In the genomic region with DNA sequence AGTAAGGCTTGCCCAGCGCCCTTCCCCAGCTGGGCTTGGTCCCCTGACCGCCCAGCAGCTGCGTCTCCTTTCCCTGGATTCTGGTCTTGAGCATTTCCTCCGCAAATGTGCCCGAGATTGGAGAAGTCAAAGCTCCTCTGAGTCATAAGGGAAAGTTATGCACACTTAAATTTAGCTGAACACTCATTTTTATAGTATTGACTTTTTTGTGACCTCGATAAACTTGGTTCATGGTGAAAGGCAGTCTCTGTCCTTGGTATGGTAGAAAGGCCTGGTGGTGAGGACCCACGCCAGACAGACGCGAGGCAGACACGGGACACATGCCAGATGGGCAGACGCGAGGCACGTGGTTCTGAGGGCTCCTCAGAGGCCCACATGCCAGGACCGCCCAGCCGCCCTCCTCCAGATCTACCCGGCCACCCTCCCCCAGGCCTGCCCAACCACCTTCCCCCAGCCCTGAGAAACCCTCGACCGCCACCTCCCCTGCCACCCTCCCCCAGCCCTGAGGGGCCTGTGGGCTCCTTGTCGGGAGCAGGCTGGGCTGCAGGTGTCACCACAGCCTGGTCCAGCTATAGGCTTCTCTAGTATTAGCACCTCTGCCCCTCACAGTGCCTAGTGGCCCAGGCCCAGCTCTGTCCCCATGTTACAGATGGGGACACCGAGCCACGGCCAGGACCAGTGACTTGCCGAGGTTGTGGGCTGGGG, we compare ENCODE assay signal across 20 cellular contexts.
A peak's percentile ranks its signal among the peaks of the same experiment; 100 is the strongest.
DNase-seq lines count a peak whose midpoint lies in the region; ATAC-seq, FAIRE-seq and TF ChIP-seq lines count a peak whose summit lies in the region.
"Had no signal": no experiment of that assay in that cellular context is flagged by ENCODE, and none has a peak within 500 bp of the region (broad histone marks: within the 10 kb centered on the region; RNA-seq: fewer than 3 reads in every experiment).

No MANE protein-coding gene starts in this region.

- intact Hi-C loops in sciatic nerve (cut with DNase I), result no loop called here

- H3K4me1 ChIP-seq in OCI-LY3 (ENCODE audit: low read length), result peaks cover 32% of the 10 kb centered on the region

- H3K9me3 Mint-ChIP-seq in activated naive CD8-positive, alpha-beta T cell (ENCODE audit: low read depth), result no peaks in the 10 kb centered on the region
- no peaks in the 10 kb centered on the region for H3K9me3 Mint-ChIP-seq in activated naive CD8-positive, alpha-beta T cell treated with anti-CD3 and anti-CD28 coated beads, Interleukin-2, amount 50 U/mL, for 24 hours
- H3K9me3 Mint-ChIP-seq in stimulated activated memory B cell treated with anti-CD40 and anti-IgM and Interleukin-4, amounts not matched to agents 10 μg/mL and 1 μg/mL and 100 μg/mL, for 72 hours, result no peaks in the 10 kb centered on the region

- no peak overlapping the region for H3K4me3 Mint-ChIP-seq in activated naive CD8-positive, alpha-beta T cell
- H3K4me3 Mint-ChIP-seq in activated naive CD8-positive, alpha-beta T cell treated with anti-CD3 and anti-CD28 coated beads, Interleukin-2, amount 50 U/mL, for 24 hours, result no peak overlapping the region
- H3K4me3 Mint-ChIP-seq in stimulated activated memory B cell treated with anti-CD40 and anti-IgM and Interleukin-4, amounts not matched to agents 10 μg/mL and 1 μg/mL and 100 μg/mL, for 72 hours, result no peak overlapping the region
- H3K4me3 Mint-ChIP-seq: activated CD4-positive, alpha-beta memory T cell treated with anti-CD3 and anti-CD28 coated beads for 36 hours; mesothelial cell of epicardium; nephron progenitor cell had no signal

- H3K4me3 ChIP-seq in OCI-LY3 (ENCODE audit: low read length), result peak overlapping the region; percentile 21; the same call in 1 of the 2 replicates
- H3K4me3 ChIP-seq: MG63, thyroid gland had no signal

- DNase-seq in activated naive CD8-positive, alpha-beta T cell treated with anti-CD3 and anti-CD28 coated beads, Interleukin-2, amount 50 U/mL, for 24 hours, result no peak
- DNase-seq in GM20000 (ENCODE audit: low spot score), result peak; percentile 79
- DNase-seq in sciatic nerve (ENCODE audit: low spot score), result no peak
- no peak for DNase-seq in urothelium cell line (ENCODE audit: low spot score)
- DNase-seq: activated CD4-positive, alpha-beta memory T cell treated with anti-CD3 and anti-CD28 coated beads for 36 hours; activated T-cell treated with anti-CD3 and anti-CD28 coated beads, Interleukin-2, amount 50 U/mL, for 1 hour; dermis blood vessel endothelial cell; foreskin fibroblast; MG63; NCI-H146; nephron progenitor cell; thyroid gland had no signal

- no peaks in the 10 kb centered on the region for H4K20me1 ChIP-seq in OCI-LY3 (ENCODE audit: insufficient read depth, low read length)

- H3K36me3 Mint-ChIP-seq in activated naive CD8-positive, alpha-beta T cell, result peaks cover 9% of the 10 kb centered on the region
- H3K36me3 Mint-ChIP-seq in activated naive CD8-positive, alpha-beta T cell treated with anti-CD3 and anti-CD28 coated beads, Interleukin-2, amount 50 U/mL, for 24 hours (ENCODE audit: low read depth), result peaks cover 37% of the 10 kb centered on the region
- H3K36me3 Mint-ChIP-seq in stimulated activated memory B cell treated with anti-CD40 and anti-IgM and Interleukin-4, amounts not matched to agents 10 μg/mL and 1 μg/mL and 100 μg/mL, for 72 hours, result peaks cover 72% of the 10 kb centered on the region

- no peak overlapping the region for H2AFZ ChIP-seq in OCI-LY3 (ENCODE audit: low read depth, low read length)

- peaks cover 32% of the 10 kb centered on the region for H3K79me2 ChIP-seq in OCI-LY3 (ENCODE audit: low read length)

- peak overlapping the region; percentile 55 for H3K4me2 ChIP-seq in OCI-LY3 (ENCODE audit: low read length)

- no peak for ATAC-seq in activated naive CD8-positive, alpha-beta T cell treated with anti-CD3 and anti-CD28 coated beads, Interleukin-2, amount 50 U/mL, for 24 hours
- peak; percentile 83 for ATAC-seq in stimulated activated memory B cell treated with anti-CD40 and anti-IgM and Interleukin-4, amounts not matched to agents 10 μg/mL and 1 μg/mL and 100 μg/mL, for 72 hours
- ATAC-seq in sciatic nerve, result no peak
- no peak for ATAC-seq in HG03460 (IDR thresholded peaks at IDR 0.05; ENCODE audit: unreplicated experiment)
- ATAC-seq: HepG2 had no signal

- H3K36me3 ChIP-seq in OCI-LY3 (replicated peaks; ENCODE audit: low read depth, low read length), result peaks cover 67% of the 10 kb centered on the region

- H3K27me3 ChIP-seq in OCI-LY3 (ENCODE audit: low read depth, low read length), result no peaks in the 10 kb centered on the region
- H3K27me3 ChIP-seq: MG63, thyroid gland had no signal

- H3K27ac ChIP-seq in OCI-LY3 (ENCODE audit: low read length), result peak overlapping the region; percentile 90
- H3K27ac ChIP-seq: thyroid gland had no signal

- no peaks in the 10 kb centered on the region for H3K4me1 Mint-ChIP-seq in activated naive CD8-positive, alpha-beta T cell (ENCODE audit: low read depth)
- H3K4me1 Mint-ChIP-seq in activated naive CD8-positive, alpha-beta T cell treated with anti-CD3 and anti-CD28 coated beads, Interleukin-2, amount 50 U/mL, for 24 hours, result peaks cover 4% of the 10 kb centered on the region
- peaks cover 33% of the 10 kb centered on the region for H3K4me1 Mint-ChIP-seq in stimulated activated memory B cell treated with anti-CD40 and anti-IgM and Interleukin-4, amounts not matched to agents 10 μg/mL and 1 μg/mL and 100 μg/mL, for 72 hours

- no peak for FAIRE-seq in urothelium cell line (lab: Jason Lieb, UNC)
- FAIRE-seq: D721Med, HepG2 had no signal

- TF ChIP-seq CTCF in GM20000 (IDR thresholded peaks at IDR 0.05; ENCODE audit: extremely low read depth, missing control alignments), result no peak
- TF ChIP-seq CTCF in OCI-LY3 (IDR thresholded peaks at IDR 0.05; ENCODE audit: low read depth, low read length), result peak; percentile 10; the same call in 1 of the 2 replicates

- no peaks in the 10 kb centered on the region for H3K9me3 ChIP-seq in OCI-LY3 (ENCODE audit: insufficient read depth, low read length)
- H3K9me3 ChIP-seq: MG63, thyroid gland had no signal

- peak overlapping the region; percentile 34 for H3K27ac Mint-ChIP-seq in activated naive CD8-positive, alpha-beta T cell
- H3K27ac Mint-ChIP-seq in activated naive CD8-positive, alpha-beta T cell treated with anti-CD3 and anti-CD28 coated beads, Interleukin-2, amount 50 U/mL, for 24 hours, result no peak overlapping the region
- H3K27ac Mint-ChIP-seq in stimulated activated memory B cell treated with anti-CD40 and anti-IgM and Interleukin-4, amounts not matched to agents 10 μg/mL and 1 μg/mL and 100 μg/mL, for 72 hours, result peak overlapping the region; percentile 89
- H3K27ac Mint-ChIP-seq: mesothelial cell of epicardium had no signal

- peak overlapping the region; percentile 55 for H3K9ac ChIP-seq in OCI-LY3 (ENCODE audit: low read length)

- H3K27me3 Mint-ChIP-seq in activated naive CD8-positive, alpha-beta T cell, result no peaks in the 10 kb centered on the region
- no peaks in the 10 kb centered on the region for H3K27me3 Mint-ChIP-seq in activated naive CD8-positive, alpha-beta T cell treated with anti-CD3 and anti-CD28 coated beads, Interleukin-2, amount 50 U/mL, for 24 hours
- no peaks in the 10 kb centered on the region for H3K27me3 Mint-ChIP-seq in stimulated activated memory B cell treated with anti-CD40 and anti-IgM and Interleukin-4, amounts not matched to agents 10 μg/mL and 1 μg/mL and 100 μg/mL, for 72 hours
- H3K27me3 Mint-ChIP-seq: activated CD4-positive, alpha-beta memory T cell treated with anti-CD3 and anti-CD28 coated beads for 36 hours; progenitor cell of endocrine pancreas had no signal
